In the genomic region with DNA sequence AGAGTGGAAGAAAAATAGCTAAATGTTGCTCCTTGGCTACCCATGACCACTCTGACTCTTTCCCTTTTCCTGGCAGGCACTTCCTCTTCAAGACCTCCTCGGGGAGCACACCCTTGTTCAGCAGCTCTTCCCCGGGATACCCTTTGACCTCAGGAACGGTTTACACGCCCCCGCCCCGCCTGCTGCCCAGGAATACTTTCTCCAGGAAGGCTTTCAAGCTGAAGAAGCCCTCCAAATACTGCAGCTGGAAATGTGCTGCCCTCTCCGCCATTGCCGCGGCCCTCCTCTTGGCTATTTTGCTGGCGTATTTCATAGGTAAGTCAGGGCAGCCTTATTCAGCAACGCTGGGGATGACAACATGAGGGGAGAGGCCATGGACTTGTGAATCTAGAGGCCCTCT, we compare ENCODE assay signal across 35 cellular contexts.
"Had no signal": no experiment of that assay in that cellular context is flagged by ENCODE, and none has a peak within 500 bp of the region (broad histone marks: within the 10 kb centered on the region; RNA-seq: fewer than 3 reads in every experiment).

No MANE protein-coding gene starts in this region.

- H3K27me3 Mint-ChIP-seq: activated naive CD4-positive, alpha-beta T cell treated with anti-CD3 and anti-CD28 coated beads, Interleukin-2, amount 10 ng/mL, durations not matched to agents 7 days and 5 days; activated naive CD8-positive, alpha-beta T cell treated with anti-CD3 and anti-CD28 coated beads, Interleukin-2, amount 10 ng/mL, durations not matched to agents 7 days and 5 days had no signal

- H3K4me1 Mint-ChIP-seq: activated naive CD4-positive, alpha-beta T cell treated with anti-CD3 and anti-CD28 coated beads, Interleukin-2, amount 10 ng/mL, durations not matched to agents 7 days and 5 days; activated naive CD4-positive, alpha-beta T cell treated with anti-CD3 and anti-CD28 coated beads, Interleukin-2, amount 50 U/mL, for 24 hours; activated naive CD8-positive, alpha-beta T cell treated with anti-CD3 and anti-CD28 coated beads for 36 hours; activated naive CD8-positive, alpha-beta T cell treated with anti-CD3 and anti-CD28 coated beads, Interleukin-2, amount 10 ng/mL, durations not matched to agents 7 days and 5 days; activated naive CD8-positive, alpha-beta T cell treated with anti-CD3 and anti-CD28 coated beads, Interleukin-2, amount 50 U/mL, for 24 hours; activated T-helper 17 cell treated with anti-CD3 and anti-CD28 coated beads, Interleukin-2, amount 50 U/mL, for 72 hours; brain; central memory CD8-positive, alpha-beta T cell had no signal

- H3K36me3 Mint-ChIP-seq: activated naive CD4-positive, alpha-beta T cell treated with anti-CD3 and anti-CD28 coated beads, Interleukin-2, amount 10 ng/mL, durations not matched to agents 7 days and 5 days; activated naive CD4-positive, alpha-beta T cell treated with anti-CD3 and anti-CD28 coated beads, Interleukin-2, amount 50 U/mL, for 24 hours; activated naive CD4-positive, alpha-beta T cell treated with anti-CD3 and anti-CD28 coated beads, Interleukin-2, amount 50 U/mL, for 72 hours; activated naive CD8-positive, alpha-beta T cell; activated naive CD8-positive, alpha-beta T cell treated with anti-CD3 and anti-CD28 coated beads for 36 hours; activated naive CD8-positive, alpha-beta T cell treated with anti-CD3 and anti-CD28 coated beads, Interleukin-2, amount 10 ng/mL, durations not matched to agents 7 days and 5 days had no signal

- DNase-seq: activated effector memory CD4-positive, alpha-beta T cell treated with anti-CD3 and anti-CD28 coated beads, Interleukin-2, amount 50 U/mL, for 16 hours; activated effector memory CD4-positive, alpha-beta T cell treated with Interleukin-2 at 50 U/mL for 16 hours; activated gamma-delta T cell; activated gamma-delta T cell treated with Interleukin-2 at 50 U/mL for 16 hours; activated naive CD4-positive, alpha-beta T cell; activated naive CD4-positive, alpha-beta T cell treated with anti-CD3 and anti-CD28 coated beads for 36 hours; activated naive CD4-positive, alpha-beta T cell treated with anti-CD3 and anti-CD28 coated beads, Interleukin-2, amount 10 ng/mL, durations not matched to agents 7 days and 5 days; activated naive CD4-positive, alpha-beta T cell treated with anti-CD3 and anti-CD28 coated beads, Interleukin-2, amount 50 U/mL, for 16 hours; activated naive CD4-positive, alpha-beta T cell treated with Interleukin-2 at 50 U/mL for 16 hours; activated naive CD8-positive, alpha-beta T cell treated with anti-CD3 and anti-CD28 coated beads for 36 hours; activated naive CD8-positive, alpha-beta T cell treated with anti-CD3 and anti-CD28 coated beads, Interleukin-2, amount 10 ng/mL, durations not matched to agents 7 days and 5 days; activated naive CD8-positive, alpha-beta T cell treated with anti-CD3 and anti-CD28 coated beads, Interleukin-2, amount 50 U/mL, for 24 hours; activated T-cell treated with anti-CD3 and anti-CD28 coated beads, Interleukin-2, amount 50 U/mL, for 1 hour; activated T-cell treated with anti-CD3 and anti-CD28 coated beads, Interleukin-2, amount 50 U/mL, for 24 hours; activated T-cell treated with anti-CD3 and anti-CD28 coated beads, Interleukin-2, amount 50 U/mL, for 4 hours; activated T-cell treated with anti-CD3 and anti-CD28 coated beads, Interleukin-2, amount 50 U/mL, for 48 hours; activated T-cell treated with anti-CD3 and anti-CD28 coated beads, Interleukin-2, amount 50 U/mL, for 72 hours; adrenal gland; amniotic stem cell; amygdala; anterior cingulate cortex; aorta; body of pancreas; brain microvascular endothelial cell; caudate nucleus; central memory CD4-positive, alpha-beta T cell; cerebellar nuclear complex had no signal

- H3K4me3 Mint-ChIP-seq: activated naive CD4-positive, alpha-beta T cell treated with anti-CD3 and anti-CD28 coated beads for 36 hours; activated naive CD4-positive, alpha-beta T cell treated with anti-CD3 and anti-CD28 coated beads, Interleukin-2, amount 10 ng/mL, durations not matched to agents 7 days and 5 days; activated naive CD4-positive, alpha-beta T cell treated with anti-CD3 and anti-CD28 coated beads, Interleukin-2, amount 50 U/mL, for 24 hours; activated naive CD8-positive, alpha-beta T cell; activated naive CD8-positive, alpha-beta T cell treated with anti-CD3 and anti-CD28 coated beads for 36 hours; activated naive CD8-positive, alpha-beta T cell treated with anti-CD3 and anti-CD28 coated beads, Interleukin-2, amount 10 ng/mL, durations not matched to agents 7 days and 5 days; activated naive CD8-positive, alpha-beta T cell treated with anti-CD3 and anti-CD28 coated beads, Interleukin-2, amount 50 U/mL, for 24 hours; activated T-cell treated with anti-CD3 and anti-CD28 coated beads, Interleukin-2, amount 50 U/mL, for 24 hours; activated T-cell treated with anti-CD3 and anti-CD28 coated beads, Interleukin-2, amount 50 U/mL, for 4 hours; activated T-cell treated with anti-CD3 and anti-CD28 coated beads, Interleukin-2, amount 50 U/mL, for 72 hours; activated T-helper 1 cell treated with anti-CD3 and anti-CD28 coated beads, Interleukin-12 subunit alpha, Interleukin-12 subunit beta, Interleukin-2, Interleukin-4 antibody, amounts not matched to agents 30 ng/mL and 10 ng/mL and 1 ng/mL, durations not matched to agents 14 hours and 24 hours and 36 hours; activated T-helper 17 cell treated with anti-CD3 and anti-CD28 coated beads, Interleukin-2, amount 50 U/mL, for 72 hours; brain; central memory CD8-positive, alpha-beta T cell had no signal

- H3K9me3 Mint-ChIP-seq: activated naive CD4-positive, alpha-beta T cell treated with anti-CD3 and anti-CD28 coated beads for 36 hours; activated naive CD4-positive, alpha-beta T cell treated with anti-CD3 and anti-CD28 coated beads, Interleukin-2, amount 10 ng/mL, durations not matched to agents 7 days and 5 days; activated naive CD4-positive, alpha-beta T cell treated with anti-CD3 and anti-CD28 coated beads, Interleukin-2, amount 50 U/mL, for 24 hours; activated naive CD8-positive, alpha-beta T cell treated with anti-CD3 and anti-CD28 coated beads for 36 hours; activated naive CD8-positive, alpha-beta T cell treated with anti-CD3 and anti-CD28 coated beads, Interleukin-2, amount 10 ng/mL, durations not matched to agents 7 days and 5 days; activated naive CD8-positive, alpha-beta T cell treated with anti-CD3 and anti-CD28 coated beads, Interleukin-2, amount 50 U/mL, for 24 hours; activated T-cell treated with anti-CD3 and anti-CD28 coated beads, Interleukin-2, amount 50 U/mL, for 24 hours; activated T-cell treated with anti-CD3 and anti-CD28 coated beads, Interleukin-2, amount 50 U/mL, for 4 hours; activated T-helper 1 cell treated with anti-CD3 and anti-CD28 coated beads, Interleukin-12 subunit alpha, Interleukin-12 subunit beta, Interleukin-2, Interleukin-4 antibody, amounts not matched to agents 30 ng/mL and 10 ng/mL and 1 ng/mL, durations not matched to agents 14 hours and 24 hours and 36 hours; activated T-helper 2 cell treated with anti-CD3 and anti-CD28 coated beads, Interferon-gamma antibody, Interleukin-2, Interleukin-4, amounts not matched to agents 10 μg/mL and 5 μg/mL and 100 μg/mL, durations not matched to agents 14 hours and 24 hours and 36 hours had no signal

- H3K27ac Mint-ChIP-seq: activated naive CD4-positive, alpha-beta T cell treated with anti-CD3 and anti-CD28 coated beads for 36 hours; activated naive CD4-positive, alpha-beta T cell treated with anti-CD3 and anti-CD28 coated beads, Interleukin-2, amount 10 ng/mL, durations not matched to agents 7 days and 5 days; activated naive CD4-positive, alpha-beta T cell treated with anti-CD3 and anti-CD28 coated beads, Interleukin-2, amount 50 U/mL, for 24 hours; activated naive CD4-positive, alpha-beta T cell treated with anti-CD3 and anti-CD28 coated beads, Interleukin-2, amount 50 U/mL, for 72 hours; activated naive CD8-positive, alpha-beta T cell; activated naive CD8-positive, alpha-beta T cell treated with anti-CD3 and anti-CD28 coated beads for 36 hours; activated naive CD8-positive, alpha-beta T cell treated with anti-CD3 and anti-CD28 coated beads, Interleukin-2, amount 10 ng/mL, durations not matched to agents 7 days and 5 days; activated naive CD8-positive, alpha-beta T cell treated with anti-CD3 and anti-CD28 coated beads, Interleukin-2, amount 50 U/mL, for 24 hours; activated T-cell treated with anti-CD3 and anti-CD28 coated beads, Interleukin-2, amount 50 U/mL, for 24 hours; activated T-cell treated with anti-CD3 and anti-CD28 coated beads, Interleukin-2, amount 50 U/mL, for 72 hours; activated T-helper 1 cell treated with anti-CD3 and anti-CD28 coated beads, Interleukin-12 subunit alpha, Interleukin-12 subunit beta, Interleukin-2, Interleukin-4 antibody, amounts not matched to agents 30 ng/mL and 10 ng/mL and 1 ng/mL, durations not matched to agents 14 hours and 24 hours and 36 hours; activated T-helper 17 cell treated with anti-CD3 and anti-CD28 coated beads, Interleukin-2, amount 50 U/mL, for 72 hours; activated T-helper 2 cell treated with anti-CD3 and anti-CD28 coated beads, Interferon-gamma antibody, Interleukin-2, Interleukin-4, amounts not matched to agents 10 μg/mL and 5 μg/mL and 100 μg/mL, durations not matched to agents 14 hours and 24 hours and 36 hours; brain had no signal
